ENCODE assay signal across 8 cellular contexts in genomic region chr19:2328401-2329161, GRCh38. TPM values are rescaled to one million over a fixed set of nuclear protein-coding genes. Genes with fewer than 3 reads are reported as not detected.
DNase-seq lines count a peak whose midpoint lies in the region; ATAC-seq, FAIRE-seq and TF ChIP-seq lines count a peak whose summit lies in the region.

TSS of gene LSM7 (minus strand) at chr19:2328586. CDS start at chr19:2328566, 20 bp downstream.
TSS of gene SPPL2B (plus strand) at chr19:2328684. CDS start at chr19:2328710, 26 bp downstream.

- POLR2A ChIA-PET in HepG2 (lab: Yijun Ruan, JAX), result interaction anchor here (0.6 to 3.4 kb wide), 4 partner anchors 11 to 352 kb away, joined by 3 to 35 read pairs (median 4); no protein-coding TSS in a partner anchor

- TF ChIP-seq CTCF in HepG2 (CRISPR knock-in tag; IDR thresholded peaks at IDR 0.05), result no peak

- in situ Hi-C loops in HepG2 (cut with HindIII; ENCODE audit: extremely low pct_ligation_motif_present, low pct_unique_long_range_greater_than_20kb), result no loop called here

- TSS peak; percentile 75 for BruUV-seq in HepG2 (replicated peaks; lab: Mats Ljungman, UMichigan)

- peak within 1 kb of the TSS; percentile 95 for H3K4me2 ChIP-seq in HepG2 (ENCODE audit: low read depth, low read length)

- H4K20me1 ChIP-seq in HepG2 (ENCODE audit: insufficient read depth, low read length), result 0 out of 2 replicates have a peak, but pooled peaks cover 2% of the 10 kb centered on the region

- H3K9me3 Mint-ChIP-seq in dendritic cell treated with granulocyte-macrophage colony-stimulating factor and Interleukin-4, amounts not matched to agents 40 ng/mL and 50 ng/mL, for 4 days, result no peaks in the 10 kb centered on the region

- peaks cover 43% of the 10 kb centered on the region for H3K79me2 ChIP-seq in ACC112 (ENCODE audit: control insufficient read depth, insufficient read depth, low read length, unreplicated experiment)
- peaks cover 38% of the 10 kb centered on the region for H3K79me2 ChIP-seq in HepG2 (ENCODE audit: insufficient read depth, low read length)

- TF ChIP-seq EP300 in HepG2 (IDR thresholded peaks at IDR 0.05; ENCODE audit: low read depth in 2 of 2, low read length in 2 of 2) (no peak), HepG2 (CRISPR knock-in tag; IDR thresholded peaks at IDR 0.05; ENCODE audit: borderline replicate concordance) (no peak)

- no peak for FAIRE-seq in HepG2 (lab: Jason Lieb, UNC)

- peak within 1 kb of the TSS; percentile 98 for H3K4me3 Mint-ChIP-seq in dendritic cell treated with granulocyte-macrophage colony-stimulating factor and Interleukin-4, amounts not matched to agents 40 ng/mL and 50 ng/mL, for 4 days

- DNase-seq in NCI-H748 treated with DMSO at 0.1 percent for 48 hours (lab: John Stamatoyannopoulos, UW) (peak; percentile 41), HepG2 (ENCODE audit: low spot score) (peak; percentile 72)
- DNase-seq in activated CD4-positive, alpha-beta T cell treated with anti-CD3 and anti-CD28 coated beads, Interleukin-2, amount 50 U/mL, for 24 hours (ENCODE audit: low read depth in 1 of 2, low spot score in 1 of 2), result peak; percentile 85 to 87
- DNase-seq in stimulated activated CD4-positive, alpha-beta T cell treated with anti-CD3 and anti-CD28 coated beads, Interleukin-2, amount 100 ng/mL, for 4 hours (ENCODE audit: low read depth), result peak; percentile 90

- no peaks in the 10 kb centered on the region for H3K27me3 ChIP-seq in ACC112 (ENCODE audit: insufficient read depth, low read length)
- no peaks in the 10 kb centered on the region; a peak in 1 of 5 replicates for H3K27me3 ChIP-seq in HepG2 (ENCODE audit: control insufficient read depth in 1 of 2, insufficient read depth in 2 of 2, low read length in 2 of 2)

- H3K4me1 ChIP-seq in ACC112 (ENCODE audit: control insufficient read depth, insufficient read depth, low read length, unreplicated experiment) (peaks cover 10% of the 10 kb centered on the region), HepG2 (ENCODE audit: insufficient read depth, low read length) (peaks cover 55% of the 10 kb centered on the region)

- ATAC-seq in GM18873 (IDR thresholded peaks at IDR 0.05; ENCODE audit: low FRiP score, unreplicated experiment) (peak; percentile 41), HG03439 (IDR thresholded peaks at IDR 0.05; ENCODE audit: unreplicated experiment) (peak; percentile 61), HepG2 (peak; percentile 49)

- WGBS in HepG2 (ENCODE audit: low lambda C conversion rate), result 0% methylated on average over 45 of the region's 89 CpGs

- peaks cover 81% of the 10 kb centered on the region for H3K4me1 Mint-ChIP-seq in dendritic cell treated with granulocyte-macrophage colony-stimulating factor and Interleukin-4, amounts not matched to agents 40 ng/mL and 50 ng/mL, for 4 days (ENCODE audit: low read depth)

- CTCF ChIA-PET in HepG2 (lab: Yijun Ruan, JAX; ENCODE audit: low intra/inter-chr PET ratio, low total read pairs), result no interaction called here

- H3K27me3 Mint-ChIP-seq in dendritic cell treated with granulocyte-macrophage colony-stimulating factor and Interleukin-4, amounts not matched to agents 40 ng/mL and 50 ng/mL, for 4 days, result peaks cover 2% of the 10 kb centered on the region

- H3K9ac ChIP-seq in HepG2 (ENCODE audit: insufficient read depth, low read depth, low read length), result peak within 1 kb of the TSS; percentile 97

- H3K27ac Mint-ChIP-seq in dendritic cell treated with granulocyte-macrophage colony-stimulating factor and Interleukin-4, amounts not matched to agents 40 ng/mL and 50 ng/mL, for 4 days, result peak within 1 kb of the TSS; percentile 96

- H3K36me3 Mint-ChIP-seq in dendritic cell treated with granulocyte-macrophage colony-stimulating factor and Interleukin-4, amounts not matched to agents 40 ng/mL and 50 ng/mL, for 4 days (ENCODE audit: low read depth), result peaks cover 48% of the 10 kb centered on the region

- H2AFZ ChIP-seq in ACC112 (ENCODE audit: low read length, unreplicated experiment) (peak within 1 kb of the TSS; percentile 68), HepG2 (ENCODE audit: low read length) (no peak within 1 kb of the TSS)

- intact Hi-C loops in dendritic cell treated with granulocyte-macrophage colony-stimulating factor and Interleukin-4, amounts not matched to agents 40 ng/mL and 50 ng/mL, for 4 days (cut with micrococcal nuclease), result loop anchor here (5.0 kb wide), 1 partner anchor 64 kb away; no protein-coding TSS in a partner anchor
- intact Hi-C loops in HepG2 (cut with micrococcal nuclease; ENCODE audit: unreplicated experiment), result no loop called here

- no peaks in the 10 kb centered on the region for H3K9me3 ChIP-seq in HepG2 (ENCODE audit: low read length)

- peak; percentile 47; the same call in 1 of the 2 replicates for TF ChIP-seq RAD21 in HepG2 (CRISPR knock-in tag; IDR thresholded peaks at IDR 0.05)

- H3K27ac ChIP-seq in ACC112 (ENCODE audit: low read depth, low read length) (peak within 1 kb of the TSS; percentile 67), HepG2 (ENCODE audit: extremely low read length, insufficient read depth, low read length) (peak within 1 kb of the TSS; percentile 82)

- H3K36me3 ChIP-seq in ACC112 (ENCODE audit: insufficient read depth, low read length) (no peaks in the 10 kb centered on the region), HepG2 (replicated peaks in 1 of 2; ENCODE audit: control insufficient read depth in 1 of 2, insufficient read depth in 2 of 2, low read length in 2 of 2) (peaks cover 7 to 27% of the 10 kb centered on the region in 2 experiments; a peak in 3 of 5 replicates)

- TF ChIP-seq POLR2A in HepG2 (IDR thresholded peaks at IDR 0.05; ENCODE audit: insufficient read depth in 1 of 2, low read depth in 2 of 2, low read length in 2 of 2), result peak; percentile 79 to 89

- H3K4me3 ChIP-seq in ACC112 (ENCODE audit: low read depth, low read length) (peak within 1 kb of the TSS; percentile 99), HepG2 (replicated peaks in 1 of 3; ENCODE audit: insufficient read depth in 1 of 3, low read depth in 2 of 3, low read length in 3 of 3) (peak within 1 kb of the TSS; percentile 87 to 94 (median 89))

TF ChIP-seq in HepG2, 621 proteins besides CTCF, POLR2A, EP300 and RAD21 (continues in another document):
- no peak for TF ChIP-seq ZNF780A (CRISPR knock-in tag; IDR thresholded peaks at IDR 0.05)
- TF ChIP-seq ZNF816 (CRISPR knock-in tag; IDR thresholded peaks at IDR 0.05; ENCODE audit: borderline replicate concordance), result no peak
- TF ChIP-seq GPN1 (CRISPR knock-in tag; IDR thresholded peaks at IDR 0.05; ENCODE audit: borderline replicate concordance), result no peak
- no peak for TF ChIP-seq MAFG (CRISPR knock-in tag; IDR thresholded peaks at IDR 0.05)
- no peak for TF ChIP-seq ZNF24 (IDR thresholded peaks at IDR 0.05)
- TF ChIP-seq SOX13 (IDR thresholded peaks at IDR 0.05), result no peak
- TF ChIP-seq SOX13 (CRISPR knock-in tag; conservative IDR thresholded peaks at IDR 0.05 in 1 of 2, IDR thresholded peaks at IDR 0.05 in 1 of 2), result 0 out of 4 replicates have a peak, but pooled peaks of 1 of the 2 experiments have one; percentile 10

RNA-seq across cellular contexts. Expression of gene LSM7, which starts in this region (rescaled TPM):
- total RNA-seq in HepG2 (2016; rRNA removed; fragmentation: Illumina TruSeq; extraction: Trizol), result 140 and 152 TPM in 2 replicates
- 44.1 and 45.1 TPM in 2 replicates for total RNA-seq in HepG2 (2016; cell fraction: cytosol; rRNA removed; fragmentation: Illumina TruSeq; extraction: Trizol; ENCODE audit: low read depth)
- 149 and 168 TPM in 2 replicates for total RNA-seq in HepG2 (2016; cell fraction: insoluble cytoplasmic fraction; rRNA removed; fragmentation: Illumina TruSeq; extraction: Trizol)
- total RNA-seq in HepG2 (2016; cell fraction: membrane; rRNA removed; fragmentation: Illumina TruSeq; extraction: Trizol), result 74.4 and 75.3 TPM in 2 replicates
- total RNA-seq in HepG2 (2016; cell fraction: nucleus; rRNA removed; fragmentation: Illumina TruSeq; extraction: Trizol), result 48.6 and 65.2 TPM in 2 replicates
- polyA plus RNA-seq in HepG2 (2011; rRNA removed), result 197 and 205 TPM in 2 replicates
- 474 and 745 TPM in 2 replicates for polyA plus RNA-seq in HepG2 (2011; cell fraction: cytosol; rRNA removed)
- 183 and 205 TPM in 2 replicates for polyA plus RNA-seq in HepG2 (2011; cell fraction: nucleus; rRNA removed)
- polyA plus RNA-seq in HepG2 (2012), result 107 and 132 TPM in 2 replicates
- 60.8 and 62.0 TPM in 2 replicates for polyA plus RNA-seq in HepG2 (2016; cell fraction: cytosol; fragmentation: Illumina TruSeq; extraction: Trizol; ENCODE audit: low read depth)
- 210 and 243 TPM in 2 replicates for polyA plus RNA-seq in HepG2 (2016; cell fraction: insoluble cytoplasmic fraction; fragmentation: Illumina TruSeq; extraction: Trizol; ENCODE audit: low read depth)
- 91.7 and 96.1 TPM in 2 replicates for polyA plus RNA-seq in HepG2 (2016; cell fraction: membrane; fragmentation: Illumina TruSeq; extraction: Trizol; ENCODE audit: low read depth)
- 132 and 138 TPM in 2 replicates for polyA plus RNA-seq in HepG2 (2016; cell fraction: nucleus; fragmentation: Illumina TruSeq; extraction: Trizol; ENCODE audit: insufficient read depth, low read depth)
- polyA minus RNA-seq in HepG2 (2011; rRNA and poly(A)+ RNA removed; ENCODE audit: low replicate concordance), result 42.2 and 52.7 TPM in 2 replicates
- polyA minus RNA-seq in HepG2 (2011; cell fraction: cytosol; rRNA and poly(A)+ RNA removed), result 19.9 and 26.7 TPM in 2 replicates
- polyA minus RNA-seq in HepG2 (2011; cell fraction: nucleus; rRNA and poly(A)+ RNA removed), result 24.1 and 27.4 TPM in 2 replicates

RNA-seq across cellular contexts. Expression of gene SPPL2B, which starts in this region (rescaled TPM):
- 3.4 and 15.2 TPM in 2 replicates for total RNA-seq in HepG2 (2016; rRNA removed; fragmentation: Illumina TruSeq; extraction: Trizol)
- 6.9 and 7.1 TPM in 2 replicates for total RNA-seq in HepG2 (2016; cell fraction: cytosol; rRNA removed; fragmentation: Illumina TruSeq; extraction: Trizol; ENCODE audit: low read depth)
- total RNA-seq in HepG2 (2016; cell fraction: insoluble cytoplasmic fraction; rRNA removed; fragmentation: Illumina TruSeq; extraction: Trizol), result 2.9 and 18.4 TPM in 2 replicates
- total RNA-seq in HepG2 (2016; cell fraction: membrane; rRNA removed; fragmentation: Illumina TruSeq; extraction: Trizol), result 7.4 and 8.6 TPM in 2 replicates
- 23.4 and 26.4 TPM in 2 replicates for total RNA-seq in HepG2 (2016; cell fraction: nucleus; rRNA removed; fragmentation: Illumina TruSeq; extraction: Trizol)
- 14.9 and 20.5 TPM in 2 replicates for polyA plus RNA-seq in HepG2 (2011; rRNA removed)
- polyA plus RNA-seq in HepG2 (2011; cell fraction: cytosol; rRNA removed), result 6.0 and 9.1 TPM in 2 replicates
- 268 and 341 TPM in 2 replicates for polyA plus RNA-seq in HepG2 (2011; cell fraction: nucleus; rRNA removed)
- 23.1 and 25.3 TPM in 2 replicates for polyA plus RNA-seq in HepG2 (2012)
- polyA plus RNA-seq in HepG2 (2016; cell fraction: cytosol; fragmentation: Illumina TruSeq; extraction: Trizol; ENCODE audit: low read depth), result 1.2 and 1.3 TPM in 2 replicates
- 3.0 and 4.0 TPM in 2 replicates for polyA plus RNA-seq in HepG2 (2016; cell fraction: insoluble cytoplasmic fraction; fragmentation: Illumina TruSeq; extraction: Trizol; ENCODE audit: low read depth)
- 2.8 and 3.3 TPM in 2 replicates for polyA plus RNA-seq in HepG2 (2016; cell fraction: membrane; fragmentation: Illumina TruSeq; extraction: Trizol; ENCODE audit: low read depth)
- polyA plus RNA-seq in HepG2 (2016; cell fraction: nucleus; fragmentation: Illumina TruSeq; extraction: Trizol; ENCODE audit: insufficient read depth, low read depth), result 101 and 111 TPM in 2 replicates
- polyA minus RNA-seq in HepG2 (2011; rRNA and poly(A)+ RNA removed; ENCODE audit: low replicate concordance), result 14.4 and 27.8 TPM in 2 replicates
- 5.8 and 11.0 TPM in 2 replicates for polyA minus RNA-seq in HepG2 (2011; cell fraction: cytosol; rRNA and poly(A)+ RNA removed)
- polyA minus RNA-seq in HepG2 (2011; cell fraction: nucleus; rRNA and poly(A)+ RNA removed), result 17.9 and 24.7 TPM in 2 replicates

Comparison
In these comparisons a context has a peak if more than half of its experiments do, and no peak if none do; other contexts are left out.
1. Peak in every context shown above with its lines: DNase-seq, ATAC-seq, H3K4me3 ChIP-seq and H3K27ac ChIP-seq.